Comparison of ENCODE assay signal across 1 cellular context in genomic region chr5:56440871-56441740, GRCh38.
TF ChIP-seq lines count a peak whose summit lies in the region.

No MANE protein-coding gene starts in this region.

TF ChIP-seq in HEK293, 187 proteins besides CTCF, POLR2A, EP300 and RAD21 (continued from another document):
- no peak for TF ChIP-seq REST (tag by site-specific recombination; IDR thresholded peaks at IDR 0.05)
